In the genomic region with DNA sequence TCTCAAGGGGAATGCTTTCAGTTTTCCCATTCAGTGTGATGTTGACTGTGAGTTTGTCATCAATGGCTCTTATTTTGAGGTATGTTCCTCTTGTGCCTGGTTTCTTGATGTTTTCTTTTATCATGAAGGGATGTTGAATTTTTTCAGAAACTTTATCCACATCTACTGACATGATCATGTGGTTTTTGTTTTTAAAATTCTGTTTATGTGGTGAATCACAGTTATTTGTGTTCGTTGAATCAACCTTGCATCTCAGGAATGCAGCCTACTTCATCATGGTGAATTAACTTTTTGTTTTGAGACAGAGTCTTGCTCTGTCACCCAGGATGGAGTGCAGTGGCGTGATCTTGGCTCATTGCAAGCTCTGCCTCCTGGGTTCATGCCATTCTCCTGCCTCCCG, we compare ENCODE assay signal across 21 cellular contexts.
DNase-seq lines count a peak whose midpoint lies in the region; ATAC-seq and TF ChIP-seq lines count a peak whose summit lies in the region.
"Had no signal": no experiment of that assay in that cellular context is flagged by ENCODE, and none has a peak within 500 bp of the region (broad histone marks: within the 10 kb centered on the region; RNA-seq: fewer than 3 reads in every experiment).

No MANE protein-coding gene starts in this region.

- H2AFZ ChIP-seq in PC-9, result no peak overlapping the region

- POLR2A ChIA-PET in PC-9 (lab: Charles Lee; ENCODE audit: unreplicated experiment), result no interaction called here
- POLR2A ChIA-PET in naive thymus-derived CD8-positive, alpha-beta T cell (lab: Charles Lee), result no interaction called here

- 42 to 51% methylated on average over 3 of the region's 3 CpGs for WGBS in thyroid gland, 2 donors

- TF ChIP-seq POLR2A in thyroid gland (IDR thresholded peaks at IDR 0.05), result no peak

- intact Hi-C loops in thyroid gland (cut with DNase I) (no loop called here), PC-9 (cut with micrococcal nuclease; ENCODE audit: unreplicated experiment) (no loop called here)

- H4K20me1 ChIP-seq in PC-9 (ENCODE audit: insufficient read depth), result no peaks in the 10 kb centered on the region
- H4K20me1 ChIP-seq: BLaER1 had no signal

- peak; percentile 6 for DNase-seq in LHCN-M2 (ENCODE audit: low read depth)
- DNase-seq in astrocyte of the hippocampus (ENCODE audit: low read depth, low spot score), result peak; percentile 75
- DNase-seq in iris pigment epithelial cell (ENCODE audit: low read depth), result peak; percentile 10
- DNase-seq in thyroid gland, result peak; percentile 46 to 66
- no peak for DNase-seq in activated T-cell treated with anti-CD3 and anti-CD28 coated beads, Interleukin-2, amount 50 U/mL, for 48 hours
- DNase-seq in PC-9, result no peak
- DNase-seq in naive thymus-derived CD8-positive, alpha-beta T cell, result no peak
- DNase-seq: CD4-positive, alpha-beta T cell; COR-L47; DND-41; KG1; NCI-H1105; NCI-H146; NCI-H2029 treated with DMSO at 0.1 percent for 48 hours; NCI-H2171; NCI-H345; NCI-H524; OCI-M1; SHP77 had no signal

- H3K4me1 ChIP-seq in thyroid gland, result peaks cover 5 to 7% of the 10 kb centered on the region in 2 donors
- H3K4me1 ChIP-seq in PC-9 (replicated peaks; ENCODE audit: insufficient read depth), result no peaks in the 10 kb centered on the region
- H3K4me1 ChIP-seq: BLaER1 had no signal

- H3K9me3 ChIP-seq in thyroid gland (no peaks in the 10 kb centered on the region), PC-9 (ENCODE audit: insufficient read depth, low read depth) (no peaks in the 10 kb centered on the region)

- H3K27me3 Mint-ChIP-seq in naive thymus-derived CD8-positive, alpha-beta T cell, result no peaks in the 10 kb centered on the region
- H3K27me3 Mint-ChIP-seq: CD4-positive, alpha-beta T cell had no signal

- CTCF ChIA-PET in PC-9 (lab: Charles Lee), result no interaction called here

- no peak overlapping the region for H3K27ac Mint-ChIP-seq in naive thymus-derived CD8-positive, alpha-beta T cell
- H3K27ac Mint-ChIP-seq: CD4-positive, alpha-beta T cell had no signal

- peaks cover 0 to 2% (median 0%) of the 10 kb centered on the region in 4 donors for H3K4me1 Mint-ChIP-seq in naive thymus-derived CD8-positive, alpha-beta T cell

- no TSS peak for BruUV-seq in PC-9 (replicated peaks; lab: Mats Ljungman, UMichigan)

- H3K4me3 Mint-ChIP-seq in naive thymus-derived CD8-positive, alpha-beta T cell, result no peak overlapping the region
- H3K4me3 Mint-ChIP-seq: CD4-positive, alpha-beta T cell had no signal

- H3F3A ChIP-seq in PC-9 (ENCODE audit: insufficient read depth, low read depth), result no peaks in the 10 kb centered on the region

- no peak for ATAC-seq in naive thymus-derived CD8-positive, alpha-beta T cell

- TF ChIP-seq CTCF in thyroid gland (IDR thresholded peaks at IDR 0.05) (no peak), PC-9 (conservative IDR thresholded peaks at IDR 0.05) (no peak)

- H3K4me3 ChIP-seq in thyroid gland (replicated peaks in 1 of 3) (no peak overlapping the region), PC-9 (no peak overlapping the region)
- H3K4me3 ChIP-seq: BLaER1, SK-N-MC had no signal

- peaks cover 0 to 12% (median 0%) of the 10 kb centered on the region in 9 donors for H3K9me3 Mint-ChIP-seq in naive thymus-derived CD8-positive, alpha-beta T cell

- no peaks in the 10 kb centered on the region for H3K27me3 ChIP-seq in thyroid gland
- H3K27me3 ChIP-seq in PC-9 (ENCODE audit: insufficient read depth, low read depth), result no peaks in the 10 kb centered on the region
- H3K27me3 ChIP-seq: BLaER1 had no signal

- no peaks in the 10 kb centered on the region for H3K36me3 Mint-ChIP-seq in naive thymus-derived CD8-positive, alpha-beta T cell

- H3K9me2 ChIP-seq in PC-9 (ENCODE audit: insufficient read depth), result no peaks in the 10 kb centered on the region

- no peaks in the 10 kb centered on the region for H3K36me3 ChIP-seq in thyroid gland
- no peaks in the 10 kb centered on the region for H3K36me3 ChIP-seq in PC-9 (ENCODE audit: low read depth)
- H3K36me3 ChIP-seq: BLaER1 had no signal

- H3K4me2 ChIP-seq in PC-9, result no peak overlapping the region
- H3K4me2 ChIP-seq: BLaER1 had no signal

- H3K27ac ChIP-seq in thyroid gland (peak overlapping the region; percentile 1 to 78 (median 59)), PC-9 (no peak overlapping the region)
- H3K27ac ChIP-seq: BLaER1, SK-N-MC had no signal

- H3K79me2 ChIP-seq in PC-9 (ENCODE audit: low read depth), result no peaks in the 10 kb centered on the region

Comparison
In these comparisons a context has a peak if more than half of its experiments do, and no peak if none do; other contexts are left out.
1. DNase-seq: peak in LHCN-M2 (single experiment), astrocyte of the hippocampus (single experiment), iris pigment epithelial cell (single experiment) and thyroid gland (2 of 2); none in activated T-cell treated with anti-CD3 and anti-CD28 coated beads, Interleukin-2, amount 50 U/mL, for 48 hours (0 of 2), PC-9 (0 of 2) and naive thymus-derived CD8-positive, alpha-beta T cell (0 of 10).